Comparison of ENCODE assay signal across 9 cellular contexts in the genomic region with DNA sequence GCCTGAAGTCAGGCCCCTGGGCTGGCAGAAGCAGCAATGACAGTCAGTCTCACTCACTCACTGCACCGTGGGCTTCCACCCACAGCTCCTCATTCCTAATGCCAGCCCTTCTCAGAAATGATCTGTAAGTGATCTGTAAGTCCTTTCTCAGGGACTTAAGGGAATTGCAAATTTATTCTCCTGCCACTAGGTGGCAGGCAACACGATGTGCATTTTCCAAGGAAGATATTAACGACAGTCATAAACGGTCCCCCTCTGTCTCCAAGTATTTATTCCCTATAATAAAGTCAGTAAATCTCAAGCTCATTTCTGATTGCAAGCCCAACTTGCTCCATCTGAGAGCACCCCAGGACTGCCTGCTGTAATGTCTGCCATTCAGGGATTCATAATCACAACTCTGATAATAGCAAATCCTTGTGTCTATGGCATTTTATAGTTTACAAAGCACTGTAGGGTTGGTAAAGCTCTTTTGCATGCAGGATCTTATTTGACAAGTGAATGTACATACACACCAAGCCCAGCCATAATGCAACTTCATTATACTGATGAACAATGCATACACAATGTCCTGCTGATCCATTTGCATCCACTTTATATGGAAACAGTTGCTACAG.
DNase-seq lines count a peak whose midpoint lies in the region; ATAC-seq, FAIRE-seq and TF ChIP-seq lines count a peak whose summit lies in the region.
"Had no signal": no experiment of that assay in that cellular context is flagged by ENCODE, and none has a peak within 500 bp of the region (broad histone marks: within the 10 kb centered on the region; RNA-seq: fewer than 3 reads in every experiment).

No MANE protein-coding gene starts in this region.

- TF ChIP-seq POLR2A in adrenal gland (IDR thresholded peaks at IDR 0.05) (no peak), uterus (IDR thresholded peaks at IDR 0.05) (no peak)

- 0 to 3% (median 0%) methylated on average over 4 of the region's 4 CpGs for WGBS in adrenal gland, 4 donors

- intact Hi-C loops in adrenal gland (cut with DNase I) (loop anchor here in 1 of 2 donors (10.0 kb wide), 1 partner anchor 152 kb away; no protein-coding TSS in a partner anchor), uterus (cut with DNase I; ENCODE audit: low total_unique reads) (no loop called here)

- H3K36me3 ChIP-seq in adrenal gland (replicated peaks in 1 of 2) (no peaks in the 10 kb centered on the region), uterus (no peaks in the 10 kb centered on the region)

- DNase-seq in AG09309 (ENCODE audit: low read depth) (peak; percentile 17), GM12865 (ENCODE audit: low read depth) (peak; percentile 48), NCI-H2081 treated with DMSO at 0.1 percent for 48 hours (lab: John Stamatoyannopoulos, UW) (peak; percentile 23), adrenal gland (peak in 4 of 7 donors; percentile 9 to 34 (median 18)), uterus (no peak)
- DNase-seq in effector CD4-positive, alpha-beta T cell = no peak

- TF ChIP-seq CTCF in AG09309 (IDR thresholded peaks at IDR 0.05; ENCODE audit: control insufficient read depth, insufficient read depth, low read depth, low read length, missing control alignments) (peak; percentile 71), GM12865 (IDR thresholded peaks at IDR 0.05; ENCODE audit: insufficient read depth, low read depth, low read length, missing control alignments) (peak; percentile 67), adrenal gland (IDR thresholded peaks at IDR 0.05) (peak; percentile 43 to 82 (median 65)), uterus (IDR thresholded peaks at IDR 0.05) (peak; percentile 61 to 72 (median 66))

- peaks cover 4% of the 10 kb centered on the region for H3K27me3 ChIP-seq in adrenal gland
- H3K27me3 ChIP-seq in uterus = no peaks in the 10 kb centered on the region

- H3K9me3 ChIP-seq in adrenal gland (replicated peaks in 1 of 3) (no peaks in the 10 kb centered on the region), uterus (no peaks in the 10 kb centered on the region)

- ATAC-seq in HG02763 (IDR thresholded peaks at IDR 0.05; ENCODE audit: unreplicated experiment) = no peak

- H3K4me1 ChIP-seq in adrenal gland (replicated peaks in 1 of 2) (peaks cover 0 to 3% of the 10 kb centered on the region in 2 donors), uterus (peaks cover 0 to 5% of the 10 kb centered on the region in 2 donors)

- peak; percentile 97 for FAIRE-seq in islet of Langerhans (lab: Jason Lieb, UNC)

- H3K4me3 ChIP-seq in AG09309 (ENCODE audit: control insufficient read depth, low read depth, low read length) (no peak overlapping the region), GM12865 (ENCODE audit: low read depth, low read length) (no peak overlapping the region), adrenal gland (no peak overlapping the region), uterus (no peak overlapping the region)

- H3K27ac ChIP-seq in adrenal gland (no peak overlapping the region), uterus (no peak overlapping the region)
- H3K27ac ChIP-seq: epithelial cell of prostate had no signal

Comparison
In these comparisons a context has a peak if more than half of its experiments do, and no peak if none do; other contexts are left out.
1. DNase-seq: peak in AG09309 (single experiment), GM12865 (single experiment), NCI-H2081 treated with DMSO at 0.1 percent for 48 hours (single experiment) and adrenal gland (4 of 7); none in uterus (0 of 2) and effector CD4-positive, alpha-beta T cell (single experiment).
2. Peak in every context shown above with its lines, with median percentiles within 50 percentile points of each other: CTCF ChIP-seq.